11 cellular contexts compared by ENCODE assay signal in genomic region chr10:7610651-7611389, GRCh38. TPM values are rescaled to one million over a fixed set of nuclear protein-coding genes. Genes with fewer than 3 reads are reported as not detected.
DNase-seq lines count a peak whose midpoint lies in the region; ATAC-seq and TF ChIP-seq lines count a peak whose summit lies in the region.
"Had no signal": no experiment of that assay in that cellular context is flagged by ENCODE, and none has a peak within 500 bp of the region (broad histone marks: within the 10 kb centered on the region; RNA-seq: fewer than 3 reads in every experiment).

No MANE protein-coding gene starts in this region.

- DNase-seq in astrocyte of the spinal cord (ENCODE audit: low read depth, low spot score), result peak; percentile 40
- DNase-seq in right cardiac atrium, result peak in 2 of 3 donors; percentile 58 to 60
- DNase-seq in stromal cell of bone marrow (ENCODE audit: low read depth), result peak; percentile 81
- DNase-seq in activated naive CD4-positive, alpha-beta T cell treated with anti-CD3 and anti-CD28 coated beads, Interleukin-2, amount 50 U/mL, for 72 hours (ENCODE audit: low spot score in 2 of 2), result no peak
- no peak for DNase-seq in immature natural killer cell
- DNase-seq in superior temporal gyrus (ENCODE audit: extremely low spot score), result no peak
- DNase-seq: activated CD8-positive, alpha-beta memory T cell treated with anti-CD3 and anti-CD28 coated beads, Interleukin-2, amount 50 U/mL, for 4 hours; DMS79; stimulated activated CD4-positive, alpha-beta T cell treated with anti-CD3 and anti-CD28 coated beads, Interleukin-12 subunit alpha, Interleukin-12 subunit beta, amount 100 ng/mL, for 4 hours; T-helper 17 cell had no signal

- H3K4me1 ChIP-seq in HEK293 (ENCODE audit: control insufficient read depth, insufficient read depth, low read length) (no peaks in the 10 kb centered on the region), right cardiac atrium (ENCODE audit: control insufficient read depth, insufficient read depth, low read length) (no peaks in the 10 kb centered on the region)

- H3K27me3 ChIP-seq in right cardiac atrium (ENCODE audit: control insufficient read depth, insufficient read depth), result no peaks in the 10 kb centered on the region

- H3K4me1 Mint-ChIP-seq in immature natural killer cell, result no peaks in the 10 kb centered on the region
- H3K4me1 Mint-ChIP-seq: T-helper 17 cell had no signal

- peaks cover 0 to 5% (median 2%) of the 10 kb centered on the region in 3 donors for H3K27me3 Mint-ChIP-seq in immature natural killer cell (ENCODE audit: low read depth in 3 of 3)

- in situ Hi-C loops in astrocyte of the spinal cord (cut with HindIII; ENCODE audit: low sequenced_read_pairs), result no loop called here

- no peaks in the 10 kb centered on the region for H3K9me3 Mint-ChIP-seq in activated naive CD4-positive, alpha-beta T cell treated with anti-CD3 and anti-CD28 coated beads, Interleukin-2, amount 50 U/mL, for 72 hours
- no peaks in the 10 kb centered on the region for H3K9me3 Mint-ChIP-seq in immature natural killer cell

- H3K4me3 ChIP-seq in HEK293 (ENCODE audit: low read depth, low read length) (no peak overlapping the region), astrocyte of the spinal cord (ENCODE audit: low read depth, low read length) (no peak overlapping the region), right cardiac atrium (ENCODE audit: low read length) (no peak overlapping the region)

- no peaks in the 10 kb centered on the region for H3K36me3 ChIP-seq in HEK293 (ENCODE audit: control insufficient read depth in 2 of 2, insufficient read depth in 1 of 2, low read length in 2 of 2)

- no peaks in the 10 kb centered on the region for H3K36me3 Mint-ChIP-seq in activated naive CD4-positive, alpha-beta T cell treated with anti-CD3 and anti-CD28 coated beads, Interleukin-2, amount 50 U/mL, for 72 hours
- no peaks in the 10 kb centered on the region for H3K36me3 Mint-ChIP-seq in immature natural killer cell

- POLR2A ChIA-PET in HEK293 (lab: Yijun Ruan, JAX), result no interaction called here

- H3K4me3 Mint-ChIP-seq in immature natural killer cell, result no peak overlapping the region
- H3K4me3 Mint-ChIP-seq: T-helper 17 cell had no signal

- ATAC-seq in right cardiac atrium, result peak; percentile 51 to 71
- no peak for ATAC-seq in activated naive CD4-positive, alpha-beta T cell treated with anti-CD3 and anti-CD28 coated beads, Interleukin-2, amount 50 U/mL, for 72 hours
- ATAC-seq: T-helper 17 cell had no signal

- no peak for TF ChIP-seq CTCF in HEK293 (tag by site-specific recombination; IDR thresholded peaks at IDR 0.05)
- no peak for TF ChIP-seq CTCF in astrocyte of the spinal cord (IDR thresholded peaks at IDR 0.05; ENCODE audit: low read depth, low read length)

- CTCF ChIA-PET in HEK293 (lab: Yijun Ruan, JAX), result interaction anchor here (0.6 to 1.6 kb wide), 2 partner anchors 76 to 147 kb away, joined by 3 to 5 read pairs; no protein-coding TSS in a partner anchor

- WGBS in right cardiac atrium, result 63% methylated on average over 7 of the region's 7 CpGs

- no peak overlapping the region for H3K27ac Mint-ChIP-seq in activated naive CD4-positive, alpha-beta T cell treated with anti-CD3 and anti-CD28 coated beads, Interleukin-2, amount 50 U/mL, for 72 hours
- H3K27ac Mint-ChIP-seq in immature natural killer cell, result no peak overlapping the region
- H3K27ac Mint-ChIP-seq: T-helper 17 cell had no signal

- intact Hi-C loops in right cardiac atrium (cut with DNase I), result no loop called here

- H3K9me3 ChIP-seq in HEK293 (ENCODE audit: control insufficient read depth, insufficient read depth, low read depth, low read length) (no peaks in the 10 kb centered on the region), right cardiac atrium (ENCODE audit: control insufficient read depth, low read length) (no peaks in the 10 kb centered on the region)

- no peak overlapping the region for H3K27ac ChIP-seq in HEK293 (ENCODE audit: extremely low read depth, low read depth, low read length)
- no peak overlapping the region for H3K27ac ChIP-seq in right cardiac atrium (ENCODE audit: low read length)

TF ChIP-seq in HEK293, 187 proteins besides CTCF, POLR2A, EP300 and RAD21:
- TF ChIP-seq MYNN (tag by site-specific recombination; IDR thresholded peaks at IDR 0.05; ENCODE audit: borderline replicate concordance), result no peak
- 0 out of 2 replicates have a peak, but pooled peaks have one; percentile 13 for TF ChIP-seq ZNF548 (tag by site-specific recombination; IDR thresholded peaks at IDR 0.05)
- 0 out of 2 replicates have a peak, but pooled peaks have one; percentile 31 for TF ChIP-seq ZNF580 (tag by site-specific recombination; IDR thresholded peaks at IDR 0.05)
- no peak for TF ChIP-seq TSHZ1 (tag by site-specific recombination; IDR thresholded peaks at IDR 0.05; ENCODE audit: borderline replicate concordance)
- no peak for TF ChIP-seq ZNF433 (tag by site-specific recombination; IDR thresholded peaks at IDR 0.05; ENCODE audit: low read depth)
- TF ChIP-seq SP3 (tag by site-specific recombination; IDR thresholded peaks at IDR 0.05), result no peak
- TF ChIP-seq BCL6B (tag by site-specific recombination; IDR thresholded peaks at IDR 0.05), result peak; percentile 59; the same call in 1 of the 2 replicates
- 0 out of 2 replicates have a peak, but pooled peaks have one; percentile 18 for TF ChIP-seq ZSCAN18 (tag by site-specific recombination; IDR thresholded peaks at IDR 0.05)
- peak; percentile 77 for TF ChIP-seq ZBTB17 (tag by site-specific recombination; IDR thresholded peaks at IDR 0.05)
TF ChIP-seq in HEK293: peak in this region for 5.

RNA-seq across cellular contexts. Expression of gene ITIH5, which starts 55.9 kb away (rescaled TPM):
- total RNA-seq in right cardiac atrium, result 1 to 10 TPM; 1.4 to 5.7 (median 3.5) TPM
- polyA plus RNA-seq in right cardiac atrium (2.5 TPM), immature natural killer cell (not detected)
- total RNA-seq in activated naive CD4-positive, alpha-beta T cell treated with anti-CD3 and anti-CD28 coated beads, Interleukin-2, amount 50 U/mL, for 72 hours, result under 1 TPM in 1 of 2 donors, not detected in 1; 0.21 TPM
- total RNA-seq: T-helper 17 cell had no signal

Comparison
In these comparisons a context has a peak if more than half of its experiments do, and no peak if none do; other contexts are left out.
1. DNase-seq: peak in astrocyte of the spinal cord (single experiment), right cardiac atrium (2 of 3) and stromal cell of bone marrow (single experiment); none in activated naive CD4-positive, alpha-beta T cell treated with anti-CD3 and anti-CD28 coated beads, Interleukin-2, amount 50 U/mL, for 72 hours (0 of 2), immature natural killer cell (0 of 3) and superior temporal gyrus (single experiment).
2. ATAC-seq: peak in right cardiac atrium (2 of 2); none in activated naive CD4-positive, alpha-beta T cell treated with anti-CD3 and anti-CD28 coated beads, Interleukin-2, amount 50 U/mL, for 72 hours (0 of 2).